ENCODE assay signal across 1 cellular context in the genomic region with DNA sequence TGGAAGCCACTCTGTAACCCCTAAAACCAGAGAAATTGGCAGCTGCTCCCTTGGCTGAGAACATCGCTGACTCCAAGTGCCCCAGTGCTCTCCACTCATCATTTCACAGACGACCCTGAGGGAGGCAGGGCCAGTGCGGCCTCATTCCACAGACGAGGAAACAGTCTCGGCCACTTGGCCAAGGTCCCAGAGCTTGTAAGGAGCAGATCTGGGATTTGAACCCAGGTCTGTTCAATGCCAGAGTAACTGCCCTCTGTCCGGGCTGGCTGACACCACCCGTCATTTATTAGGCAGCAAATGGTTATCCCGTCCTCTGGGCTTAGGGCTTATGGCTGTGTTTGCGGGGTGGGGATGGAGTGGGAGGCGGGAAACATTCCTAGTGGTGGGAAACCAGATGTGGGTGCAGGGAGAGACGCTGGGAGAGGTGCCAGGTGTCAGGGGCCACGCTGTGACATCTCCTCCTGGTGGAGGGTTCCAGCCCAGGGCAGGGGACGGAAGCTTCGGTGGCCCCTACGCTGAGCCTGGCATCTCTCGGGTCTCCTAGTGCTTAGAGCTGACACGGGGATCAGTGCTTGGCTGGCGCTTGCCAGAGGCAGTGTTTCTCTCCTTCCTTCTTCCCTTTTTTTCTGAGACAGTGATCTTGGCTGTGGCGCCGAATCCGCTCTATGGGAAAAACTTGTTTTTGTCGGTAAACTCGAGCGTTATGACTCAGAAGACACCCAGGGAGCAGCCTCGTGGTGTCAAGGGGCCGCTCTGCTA.
TF ChIP-seq lines count a peak whose summit lies in the region.

No MANE protein-coding gene starts in this region.

TF ChIP-seq in HepG2, 621 proteins besides CTCF, POLR2A, EP300 and RAD21 (continued from another document):
- TF ChIP-seq, protein P1, sequence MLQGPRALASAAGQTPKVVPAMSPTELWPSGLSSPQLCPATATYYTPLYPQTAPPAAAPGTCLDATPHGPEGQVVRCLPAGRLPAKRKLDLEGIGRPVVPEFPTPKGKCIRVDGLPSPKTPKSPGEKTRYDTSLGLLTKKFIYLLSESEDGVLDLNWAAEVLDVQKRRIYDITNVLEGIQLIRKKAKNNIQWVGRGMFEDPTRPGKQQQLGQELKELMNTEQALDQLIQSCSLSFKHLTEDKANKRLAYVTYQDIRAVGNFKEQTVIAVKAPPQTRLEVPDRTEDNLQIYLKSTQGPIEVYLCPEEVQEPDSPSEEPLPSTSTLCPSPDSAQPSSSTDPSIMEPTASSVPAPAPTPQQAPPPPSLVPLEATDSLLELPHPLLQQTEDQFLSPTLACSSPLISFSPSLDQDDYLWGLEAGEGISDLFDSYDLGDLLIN (CRISPR knock-in tag; IDR thresholded peaks at IDR 0.05; ENCODE audit: borderline replicate concordance) = no peak
- TF ChIP-seq FOXA3 (CRISPR knock-in tag; IDR thresholded peaks at IDR 0.05) = no peak
- TF ChIP-seq, protein P2, sequence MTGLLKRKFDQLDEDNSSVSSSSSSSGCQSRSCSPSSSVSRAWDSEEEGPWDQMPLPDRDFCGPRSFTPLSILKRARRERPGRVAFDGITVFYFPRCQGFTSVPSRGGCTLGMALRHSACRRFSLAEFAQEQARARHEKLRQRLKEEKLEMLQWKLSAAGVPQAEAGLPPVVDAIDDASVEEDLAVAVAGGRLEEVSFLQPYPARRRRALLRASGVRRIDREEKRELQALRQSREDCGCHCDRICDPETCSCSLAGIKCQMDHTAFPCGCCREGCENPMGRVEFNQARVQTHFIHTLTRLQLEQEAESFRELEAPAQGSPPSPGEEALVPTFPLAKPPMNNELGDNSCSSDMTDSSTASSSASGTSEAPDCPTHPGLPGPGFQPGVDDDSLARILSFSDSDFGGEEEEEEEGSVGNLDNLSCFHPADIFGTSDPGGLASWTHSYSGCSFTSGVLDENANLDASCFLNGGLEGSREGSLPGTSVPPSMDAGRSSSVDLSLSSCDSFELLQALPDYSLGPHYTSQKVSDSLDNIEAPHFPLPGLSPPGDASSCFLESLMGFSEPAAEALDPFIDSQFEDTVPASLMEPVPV (CRISPR knock-in tag; IDR thresholded peaks at IDR 0.05) = no peak
